ENCODE assay signal across 13 cellular contexts in the genomic region with DNA sequence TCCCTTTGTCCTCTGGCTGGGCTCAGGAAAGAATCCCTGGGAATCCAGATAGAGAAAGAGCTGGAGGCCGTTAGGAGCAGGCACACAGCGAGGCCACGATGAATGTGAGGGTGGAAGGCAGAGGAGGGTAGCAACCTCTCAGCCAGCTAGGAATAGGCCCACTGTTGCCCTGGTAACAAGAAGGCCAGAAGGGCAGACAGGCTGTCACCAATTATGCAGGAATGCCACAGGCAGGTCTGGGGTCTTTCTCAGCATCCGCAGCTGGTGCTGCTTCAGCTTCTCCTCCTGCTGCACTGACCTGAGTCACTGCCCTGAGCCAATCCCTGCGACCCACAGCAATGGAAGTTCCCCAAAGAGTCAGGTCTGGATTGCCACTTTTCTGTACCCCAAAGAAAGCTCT.
A peak's percentile ranks its signal among the peaks of the same experiment; 100 is the strongest.
DNase-seq lines count a peak whose midpoint lies in the region; ATAC-seq, FAIRE-seq and TF ChIP-seq lines count a peak whose summit lies in the region.
"Had no signal": no experiment of that assay in that cellular context is flagged by ENCODE, and none has a peak within 500 bp of the region (broad histone marks: within the 10 kb centered on the region; RNA-seq: fewer than 3 reads in every experiment).

No MANE protein-coding gene starts in this region.

- WGBS in A549 (ENCODE audit: missing lambda C conversion rate), result 67% methylated on average over 5 of the region's 5 CpGs
- WGBS in HUES64, result 22% methylated on average over 5 of the region's 5 CpGs
- 42% methylated on average over 5 of the region's 5 CpGs for WGBS in GM12878 (ENCODE audit: insufficient coverage, insufficient replicate concordance, low lambda C conversion rate, missing lambda C conversion rate)

- POLR2A ChIA-PET in A549 (lab: Yijun Ruan, JAX), result no interaction called here
- POLR2A ChIA-PET in GM12878 (lab: Charles Lee), result interaction anchor here (0.5 to 0.7 kb wide), 3 partner anchors 67 to 323 kb away, joined by 3 to 6 read pairs (median 3); no protein-coding TSS in a partner anchor

- TF ChIP-seq CTCF in A549 (IDR thresholded peaks at IDR 0.05) (no peak), GM12878 (IDR thresholded peaks at IDR 0.05 in 2 of 3, conservative IDR thresholded peaks at IDR 0.05 in 1 of 3; ENCODE audit: control insufficient read depth in 2 of 3, extremely low read depth in 1 of 3, insufficient read depth in 1 of 3, low read depth in 3 of 3, low read length in 3 of 3) (no peak)

- H3K27me3 ChIP-seq in HUES64 (ENCODE audit: insufficient read depth, low read length) (no peaks in the 10 kb centered on the region), GM12878 (replicated peaks in 1 of 2; ENCODE audit: control insufficient read depth in 2 of 2, insufficient read depth in 2 of 2, low read length in 1 of 2) (no peaks in the 10 kb centered on the region)
- H3K27me3 ChIP-seq: testis had no signal

- H4K20me1 ChIP-seq in GM12878 (ENCODE audit: control insufficient read depth, insufficient read depth), result no peaks in the 10 kb centered on the region

- FAIRE-seq in A549 (lab: Jason Lieb, UNC), result no peak
- no peak for FAIRE-seq in GM12878 (lab: Jason Lieb, UNC)

- no peak overlapping the region for H2AFZ ChIP-seq in GM12878 (ENCODE audit: control insufficient read depth, low read depth, low read length)

- TF ChIP-seq POLR2A in A549 (IDR thresholded peaks at IDR 0.05; ENCODE audit: low read length), result no peak
- TF ChIP-seq POLR2A in GM12878 (IDR thresholded peaks at IDR 0.05; ENCODE audit: low read depth, low read length), result no peak

- no peak overlapping the region; the same call in 1 of the 2 replicates for H3K9ac ChIP-seq in HUES64 (ENCODE audit: low read depth, low read length)
- no peak overlapping the region for H3K9ac ChIP-seq in GM12878 (ENCODE audit: control insufficient read depth, insufficient read depth, low read length)

- ATAC-seq in A549, result peak; percentile 37 to 46; a peak in 3 of 6 replicates
- ATAC-seq in GM12878, result peak; percentile 21; the same call in 2 of the 3 replicates
- ATAC-seq in HG03045 (IDR thresholded peaks at IDR 0.05; ENCODE audit: unreplicated experiment), result no peak
- ATAC-seq: sciatic nerve had no signal

- RAD21 ChIA-PET in GM12878 (lab: Charles Lee; ENCODE audit: unreplicated experiment), result interaction anchor here (0.8 to 2.2 kb wide), 5 partner anchors 247 to 277 kb away, joined by 3 to 20 read pairs (median 11); no protein-coding TSS in a partner anchor

- BruUV-seq in GM12878 (replicated peaks; lab: Mats Ljungman, UMichigan), result no TSS peak

- no peak for TF ChIP-seq RAD21 in A549 (conservative IDR thresholded peaks at IDR 0.05 in 1 of 2, IDR thresholded peaks at IDR 0.05 in 1 of 2)
- TF ChIP-seq RAD21 in GM12878 (IDR thresholded peaks at IDR 0.05; ENCODE audit: insufficient read depth, low read depth, low read length), result no peak

- H3K9me3 ChIP-seq in A549 (no peaks in the 10 kb centered on the region), HUES64 (ENCODE audit: insufficient read depth, low read depth, low read length) (no peaks in the 10 kb centered on the region), GM12878 (replicated peaks; ENCODE audit: control insufficient read depth, insufficient read depth, low read length) (no peaks in the 10 kb centered on the region)
- H3K9me3 ChIP-seq: testis had no signal

- H3K36me3 ChIP-seq in HUES64 (ENCODE audit: insufficient read depth, low read length) (no peaks in the 10 kb centered on the region), GM12878 (ENCODE audit: control insufficient read depth in 2 of 2, insufficient read depth in 2 of 2, low read length in 1 of 2) (no peaks in the 10 kb centered on the region)

- H3K4me1 ChIP-seq in A549 (peaks cover 2% of the 10 kb centered on the region; the same call in 1 of the 3 replicates), HUES64 (ENCODE audit: insufficient read depth, low read length) (peaks cover 19% of the 10 kb centered on the region), GM12878 (ENCODE audit: control insufficient read depth, insufficient read depth, low read length) (no peaks in the 10 kb centered on the region)
- H3K4me1 ChIP-seq: testis had no signal

- H3K4me2 ChIP-seq in A549 (no peak overlapping the region), GM12878 (ENCODE audit: control insufficient read depth, insufficient read depth) (no peak overlapping the region)

- SMC1A ChIA-PET in GM12878 (lab: Charles Lee; ENCODE audit: uncharacterized antibody, unreplicated experiment), result interaction anchor here (0.9 to 4.0 kb wide), 9 partner anchors 130 to 344 kb away, joined by 3 to 47 read pairs (median 5); no protein-coding TSS in a partner anchor

- H3K79me2 ChIP-seq in GM12878 (ENCODE audit: control insufficient read depth, insufficient read depth, low read length), result no peaks in the 10 kb centered on the region

- CTCF ChIA-PET in A549 (lab: Yijun Ruan, JAX) (interaction anchor here (0.9 to 3.9 kb wide), 29 partner anchors 8 to 277 kb away, joined by 3 to 26 read pairs (median 6); a partner anchor contains a TSS), GM12878 (lab: Yijun Ruan, JAX) (interaction anchor here (0.7 to 3.0 kb wide), 17 partner anchors 12 to 404 kb away, joined by 3 to 40 read pairs (median 6); no protein-coding TSS in a partner anchor)

- in situ Hi-C loops in GM12878 (cut with MboI), result loop anchor here (5.0 to 10.0 kb wide), 2 partner anchors 250 to 322 kb away; no protein-coding TSS in a partner anchor

- H3K4me3 ChIP-seq in A549, result no peak overlapping the region
- no peak overlapping the region for H3K4me3 ChIP-seq in HUES64 (ENCODE audit: low read length)
- H3K4me3 ChIP-seq in GM12878, result no peak overlapping the region
- H3K4me3 ChIP-seq: testis had no signal

- TF ChIP-seq EP300 in A549 (IDR thresholded peaks at IDR 0.05), result no peak
- TF ChIP-seq EP300 in GM12878 (IDR thresholded peaks at IDR 0.05; ENCODE audit: borderline replicate concordance in 1 of 2, control insufficient read depth in 1 of 2, low read depth in 2 of 2, low read length in 2 of 2), result no peak

- DNase-seq in A549 (ENCODE audit: low read depth in 1 of 2, low spot score in 1 of 2) (no peak), GM12878 (ENCODE audit: low read depth, low spot score) (no peak), left kidney (ENCODE audit: low read depth, low spot score) (peak; percentile 88), SKM-1 (lab: John Stamatoyannopoulos, UW; ENCODE audit: unreplicated experiment) (no peak), HuH-7.5 (ENCODE audit: low spot score) (no peak), KG1 (lab: John Stamatoyannopoulos, UW) (no peak)
- DNase-seq: activated CD4-positive, alpha-beta T cell treated with anti-CD3 and anti-CD28 coated beads, Interleukin-2, amount 50 U/mL, for 4 hours; activated T-cell treated with anti-CD3 and anti-CD28 coated beads, Interleukin-2, amount 50 U/mL, for 1 hour; stimulated activated CD4-positive, alpha-beta T cell treated with anti-CD3 and anti-CD28 coated beads, Interleukin-4, amount 100 ng/mL, for 24 hours; testis had no signal

- H3K27ac ChIP-seq in A549, result peak overlapping the region; percentile 16 to 53; a peak in 3 of 6 replicates
- peak overlapping the region; percentile 51; the same call in 1 of the 2 replicates for H3K27ac ChIP-seq in HUES64 (ENCODE audit: low read depth, low read length)
- H3K27ac ChIP-seq in GM12878 (ENCODE audit: control insufficient read depth, insufficient read depth), result no peak overlapping the region
- H3K27ac ChIP-seq: testis had no signal

- intact Hi-C loops in GM12878 (cut with micrococcal nuclease; ENCODE audit: unreplicated experiment), result loop anchor here (10.0 kb wide), 1 partner anchor 278 kb away; no protein-coding TSS in a partner anchor

TF ChIP-seq in A549, 52 proteins besides CTCF, POLR2A, EP300 and RAD21 (continues in another document):
- no peak for TF ChIP-seq HOXB5 (CRISPR knock-in tag; IDR thresholded peaks at IDR 0.05)
- no peak for TF ChIP-seq RARB (CRISPR knock-in tag; IDR thresholded peaks at IDR 0.05)
- TF ChIP-seq NFE2L2 (conservative IDR thresholded peaks at IDR 0.05; ENCODE audit: low read length), result no peak
- no peak for TF ChIP-seq HOXB13 (CRISPR knock-in tag; IDR thresholded peaks at IDR 0.05; ENCODE audit: low read depth)
- no peak for TF ChIP-seq CHD2 (IDR thresholded peaks at IDR 0.05; ENCODE audit: low read length, partially characterized antibody)
- TF ChIP-seq, protein P1, sequence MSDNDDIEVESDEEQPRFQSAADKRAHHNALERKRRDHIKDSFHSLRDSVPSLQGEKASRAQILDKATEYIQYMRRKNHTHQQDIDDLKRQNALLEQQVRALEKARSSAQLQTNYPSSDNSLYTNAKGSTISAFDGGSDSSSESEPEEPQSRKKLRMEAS (IDR thresholded peaks at IDR 0.05), result no peak
- TF ChIP-seq, protein P2, sequence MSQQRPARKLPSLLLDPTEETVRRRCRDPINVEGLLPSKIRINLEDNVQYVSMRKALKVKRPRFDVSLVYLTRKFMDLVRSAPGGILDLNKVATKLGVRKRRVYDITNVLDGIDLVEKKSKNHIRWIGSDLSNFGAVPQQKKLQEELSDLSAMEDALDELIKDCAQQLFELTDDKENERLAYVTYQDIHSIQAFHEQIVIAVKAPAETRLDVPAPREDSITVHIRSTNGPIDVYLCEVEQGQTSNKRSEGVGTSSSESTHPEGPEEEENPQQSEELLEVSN (IDR thresholded peaks at IDR 0.05; ENCODE audit: borderline replicate concordance, low read depth), result no peak
- no peak for TF ChIP-seq ZNF302 (CRISPR knock-in tag; IDR thresholded peaks at IDR 0.05)
- no peak for TF ChIP-seq BHLHE40 (IDR thresholded peaks at IDR 0.05; ENCODE audit: low read depth, low read length)

TF ChIP-seq in GM12878, 131 proteins besides CTCF, POLR2A, EP300 and RAD21 (continues in another document):
- TF ChIP-seq CHD1 (IDR thresholded peaks at IDR 0.05; ENCODE audit: low read depth, low read length) (no peak), POLR2AphosphoS5 (IDR thresholded peaks at IDR 0.05; ENCODE audit: low read length) (no peak)
